ENCODE assay signal across 19 cellular contexts in genomic region chr17:1286379-1287106, GRCh38. TPM values are rescaled to one million over a fixed set of nuclear protein-coding genes. Genes with fewer than 3 reads are reported as not detected.
A peak's percentile ranks its signal among the peaks of the same experiment; 100 is the strongest.
DNase-seq lines count a peak whose midpoint lies in the region; ATAC-seq and TF ChIP-seq lines count a peak whose summit lies in the region.
"Had no signal": no experiment of that assay in that cellular context is flagged by ENCODE, and none has a peak within 500 bp of the region (broad histone marks: within the 10 kb centered on the region; RNA-seq: fewer than 3 reads in every experiment).

No MANE protein-coding gene starts in this region.

- CTCF ChIA-PET in activated CD8-positive, alpha-beta T cell treated with anti-CD3 and anti-CD28 coated beads for 36 hours (lab: Charles Lee), result no interaction called here

- no peak overlapping the region for H3K4me3 Mint-ChIP-seq in central memory CD8-positive, alpha-beta T cell
- peak overlapping the region; percentile 52 for H3K4me3 Mint-ChIP-seq in natural killer cell treated with Interleukin-12 subunit alpha and Interleukin-12 subunit beta and Interleukin-15 and Interleukin-18, amount 100 ng/mL, for 72 hours
- no peak overlapping the region for H3K4me3 Mint-ChIP-seq in activated CD8-positive, alpha-beta T cell treated with anti-CD3 and anti-CD28 coated beads for 36 hours
- H3K4me3 Mint-ChIP-seq: CD4-positive, alpha-beta memory T cell had no signal

- peak; percentile 28 for ATAC-seq in central memory CD8-positive, alpha-beta T cell (replicated peaks; ENCODE audit: extremely low read depth, poor library complexity, severe bottlenecking)
- peak; percentile 56 to 57 for ATAC-seq in natural killer cell treated with Interleukin-12 subunit alpha and Interleukin-12 subunit beta and Interleukin-15 and Interleukin-18, amount 100 ng/mL, for 72 hours
- no peak for ATAC-seq in activated CD8-positive, alpha-beta T cell treated with anti-CD3 and anti-CD28 coated beads for 36 hours
- ATAC-seq: HCT116 had no signal

- peaks cover 0 to 62% (median 43%) of the 10 kb centered on the region in 5 donors for H3K4me1 ChIP-seq in subcutaneous abdominal adipose tissue (ENCODE audit: control insufficient read depth in 5 of 5, insufficient read depth in 5 of 5, low read length in 5 of 5)
- no peaks in the 10 kb centered on the region for H3K4me1 ChIP-seq in GM23248 (ENCODE audit: insufficient read depth)
- H3K4me1 ChIP-seq: BE2C had no signal

- TF ChIP-seq CTCF in activated CD8-positive, alpha-beta T cell treated with anti-CD3 and anti-CD28 coated beads for 36 hours (IDR thresholded peaks at IDR 0.05), result no peak

- H3K4me3 ChIP-seq in subcutaneous abdominal adipose tissue (ENCODE audit: low read depth in 1 of 5, low read length in 5 of 5) (peak overlapping the region in 2 of 5 donors; percentile 44 to 49), GM23248 (no peak overlapping the region)
- H3K4me3 ChIP-seq: PC-9 had no signal

- no peaks in the 10 kb centered on the region for H3K9me2 ChIP-seq in GM23248 (ENCODE audit: insufficient read depth)

- no peaks in the 10 kb centered on the region for H3F3A ChIP-seq in GM23248 (ENCODE audit: insufficient read depth)

- DNase-seq in DMS53 (lab: John Stamatoyannopoulos, UW) (peak; percentile 25), DMS53 treated with DMSO at 0.1 percent for 48 hours (lab: John Stamatoyannopoulos, UW; ENCODE audit: unreplicated experiment) (no peak), iPS-NIHi11 (ENCODE audit: low spot score) (no peak), GM23248 (no peak)
- no peak for DNase-seq in central memory CD8-positive, alpha-beta T cell (ENCODE audit: low spot score in 2 of 2)
- no peak for DNase-seq in natural killer cell treated with Interleukin-12 subunit alpha and Interleukin-12 subunit beta and Interleukin-15 and Interleukin-18, amount 100 ng/mL, for 72 hours (ENCODE audit: low spot score)
- no peak for DNase-seq in activated CD8-positive, alpha-beta T cell treated with anti-CD3 and anti-CD28 coated beads for 36 hours
- DNase-seq: BE2C; Calu3; CD4-positive, alpha-beta memory T cell; DND-41; NCI-H2029 treated with DMSO at 0.1 percent for 48 hours; NCI-H748 treated with DMSO at 0.1 percent for 48 hours; PC-9 had no signal

- no peaks in the 10 kb centered on the region for H3K27me3 ChIP-seq in subcutaneous abdominal adipose tissue (ENCODE audit: control insufficient read depth in 5 of 5, insufficient read depth in 4 of 5, low read length in 5 of 5)
- H3K27me3 ChIP-seq in GM23248 (replicated peaks; ENCODE audit: insufficient read depth), result no peaks in the 10 kb centered on the region
- H3K27me3 ChIP-seq: BE2C had no signal

- H3K27ac Mint-ChIP-seq in central memory CD8-positive, alpha-beta T cell (ENCODE audit: low read depth), result peak overlapping the region; percentile 47
- H3K27ac Mint-ChIP-seq in natural killer cell treated with Interleukin-12 subunit alpha and Interleukin-12 subunit beta and Interleukin-15 and Interleukin-18, amount 100 ng/mL, for 72 hours, result peak overlapping the region; percentile 59 to 64
- no peak overlapping the region for H3K27ac Mint-ChIP-seq in activated CD8-positive, alpha-beta T cell treated with anti-CD3 and anti-CD28 coated beads for 36 hours

- no peak overlapping the region for H3K4me2 ChIP-seq in GM23248 (ENCODE audit: unreplicated experiment)
- H3K4me2 ChIP-seq: PC-9 had no signal

- H3K9me3 Mint-ChIP-seq in central memory CD8-positive, alpha-beta T cell, result no peaks in the 10 kb centered on the region
- H3K9me3 Mint-ChIP-seq in natural killer cell treated with Interleukin-12 subunit alpha and Interleukin-12 subunit beta and Interleukin-15 and Interleukin-18, amount 100 ng/mL, for 72 hours, result peaks cover 4% of the 10 kb centered on the region
- H3K9me3 Mint-ChIP-seq in activated CD8-positive, alpha-beta T cell treated with anti-CD3 and anti-CD28 coated beads for 36 hours, result peaks cover 2% of the 10 kb centered on the region
- H3K9me3 Mint-ChIP-seq: CD4-positive, alpha-beta memory T cell had no signal

- H4K20me1 ChIP-seq in GM23248 (ENCODE audit: insufficient read depth), result no peaks in the 10 kb centered on the region

- WGBS in GM23248 (ENCODE audit: low coverage in 1 of 2, low lambda C conversion rate in 2 of 2, missing lambda C conversion rate in 2 of 2), 2 experiments, result 82 to 88% methylated on average over 19 of the region's 19 CpGs

- no peak overlapping the region for H2AFZ ChIP-seq in GM23248
- H2AFZ ChIP-seq: PC-9 had no signal

- H3K9me3 ChIP-seq in subcutaneous abdominal adipose tissue (ENCODE audit: control insufficient read depth in 5 of 5, low read length in 5 of 5), result no peaks in the 10 kb centered on the region
- H3K9me3 ChIP-seq in GM23248 (ENCODE audit: low read depth), result no peaks in the 10 kb centered on the region
- H3K9me3 ChIP-seq: BE2C had no signal

- POLR2A ChIA-PET in activated CD8-positive, alpha-beta T cell treated with anti-CD3 and anti-CD28 coated beads for 36 hours (lab: Charles Lee), result no interaction called here

- no peaks in the 10 kb centered on the region for H3K27me3 Mint-ChIP-seq in central memory CD8-positive, alpha-beta T cell
- H3K27me3 Mint-ChIP-seq in natural killer cell treated with Interleukin-12 subunit alpha and Interleukin-12 subunit beta and Interleukin-15 and Interleukin-18, amount 100 ng/mL, for 72 hours, result no peaks in the 10 kb centered on the region
- no peaks in the 10 kb centered on the region for H3K27me3 Mint-ChIP-seq in activated CD8-positive, alpha-beta T cell treated with anti-CD3 and anti-CD28 coated beads for 36 hours
- H3K27me3 Mint-ChIP-seq: CD4-positive, alpha-beta memory T cell had no signal

- peaks cover 1% of the 10 kb centered on the region for H3K36me3 Mint-ChIP-seq in central memory CD8-positive, alpha-beta T cell (ENCODE audit: insufficient read depth)
- peaks cover 10% of the 10 kb centered on the region for H3K36me3 Mint-ChIP-seq in natural killer cell treated with Interleukin-12 subunit alpha and Interleukin-12 subunit beta and Interleukin-15 and Interleukin-18, amount 100 ng/mL, for 72 hours
- H3K36me3 Mint-ChIP-seq in activated CD8-positive, alpha-beta T cell treated with anti-CD3 and anti-CD28 coated beads for 36 hours (ENCODE audit: low read depth), result no peaks in the 10 kb centered on the region
- H3K36me3 Mint-ChIP-seq: CD4-positive, alpha-beta memory T cell had no signal

- peak overlapping the region in 2 of 5 donors; percentile 35 to 52 for H3K9ac ChIP-seq in subcutaneous abdominal adipose tissue (ENCODE audit: low read length in 5 of 5)
- H3K9ac ChIP-seq in GM23248, result no peak overlapping the region

- intact Hi-C loops in activated CD8-positive, alpha-beta T cell treated with anti-CD3 and anti-CD28 coated beads for 36 hours (cut with micrococcal nuclease), result no loop called here

- H3K79me2 ChIP-seq in GM23248 (ENCODE audit: insufficient read depth), result no peaks in the 10 kb centered on the region

- H3K4me1 Mint-ChIP-seq in central memory CD8-positive, alpha-beta T cell, result peaks cover 25% of the 10 kb centered on the region
- H3K4me1 Mint-ChIP-seq in natural killer cell treated with Interleukin-12 subunit alpha and Interleukin-12 subunit beta and Interleukin-15 and Interleukin-18, amount 100 ng/mL, for 72 hours (ENCODE audit: low read depth in 2 of 2), result peaks cover 29 to 38% of the 10 kb centered on the region in 2 donors
- H3K4me1 Mint-ChIP-seq in activated CD8-positive, alpha-beta T cell treated with anti-CD3 and anti-CD28 coated beads for 36 hours (ENCODE audit: low read depth), result no peaks in the 10 kb centered on the region

- H3K36me3 ChIP-seq in subcutaneous abdominal adipose tissue (ENCODE audit: control insufficient read depth in 5 of 5, insufficient read depth in 5 of 5, low read length in 5 of 5) (peaks cover 0 to 5% (median 2%) of the 10 kb centered on the region in 5 donors), GM23248 (ENCODE audit: low read depth) (no peaks in the 10 kb centered on the region)
- H3K36me3 ChIP-seq: BE2C had no signal

- in situ Hi-C loops in GM23248 (cut with MboI), result no loop called here

- H3K27ac ChIP-seq in subcutaneous abdominal adipose tissue (ENCODE audit: low read depth, low read length), result peak overlapping the region; percentile 41
- no peak overlapping the region for H3K27ac ChIP-seq in GM23248
- H3K27ac ChIP-seq: 22Rv1, HL-60, PC-9 had no signal

RNA-seq across cellular contexts. Expression of gene TRARG1, which starts 7.1 kb away (rescaled TPM):
- total RNA-seq in natural killer cell treated with Interleukin-12 subunit alpha and Interleukin-12 subunit beta and Interleukin-15 and Interleukin-18, amount 100 ng/mL, for 72 hours, result not detected
- total RNA-seq in activated CD8-positive, alpha-beta T cell treated with anti-CD3 and anti-CD28 coated beads for 36 hours, result not detected
- not detected in 2 replicates for total RNA-seq in GM23248 (2014; rRNA removed; shearing (Covaris generic))
- not detected in 2 replicates for polyA plus RNA-seq in GM23248 (2016; fragmentation: Nextera tagmentation; extraction: Ambion mirVana)
- total RNA-seq: Calu3; CD4-positive, alpha-beta memory T cell; NCI-H460; PC-9 had no signal
- polyA plus RNA-seq: CD4-positive, alpha-beta memory T cell had no signal

RNA-seq across cellular contexts. Expression of gene BHLHA9, which starts 16.3 kb away (rescaled TPM):
- total RNA-seq in natural killer cell treated with Interleukin-12 subunit alpha and Interleukin-12 subunit beta and Interleukin-15 and Interleukin-18, amount 100 ng/mL, for 72 hours, result not detected
- not detected for total RNA-seq in activated CD8-positive, alpha-beta T cell treated with anti-CD3 and anti-CD28 coated beads for 36 hours
- not detected in 2 replicates for total RNA-seq in GM23248 (2014; rRNA removed; shearing (Covaris generic))
- polyA plus RNA-seq in GM23248 (2016; fragmentation: Nextera tagmentation; extraction: Ambion mirVana), result not detected in 2 replicates
- total RNA-seq: Calu3; CD4-positive, alpha-beta memory T cell; NCI-H460; PC-9 had no signal
- polyA plus RNA-seq: CD4-positive, alpha-beta memory T cell had no signal
